Comparison of ENCODE assay signal across 21 cellular contexts in the genomic region with DNA sequence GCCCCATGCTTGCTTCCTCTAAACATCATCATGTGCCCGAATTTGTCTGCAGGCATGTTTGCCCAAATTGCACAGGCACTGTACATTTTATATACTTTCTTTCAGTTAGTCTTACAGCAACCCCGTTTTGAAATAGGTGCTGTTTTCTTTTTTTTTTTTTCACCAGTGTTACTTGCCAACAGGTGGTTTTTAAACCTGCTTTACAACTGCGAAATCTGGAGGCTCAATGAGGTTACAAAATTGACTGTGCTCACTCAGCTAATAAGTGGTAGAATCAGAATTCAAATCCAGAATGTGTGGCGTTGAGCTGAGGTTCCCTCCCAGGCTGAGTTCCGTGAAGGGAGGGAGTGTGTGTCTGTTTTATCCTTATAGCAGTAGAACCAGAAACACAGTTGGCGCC. TPM values are rescaled to one million over a fixed set of nuclear protein-coding genes. Genes with fewer than 3 reads are reported as not detected.
A peak's percentile ranks its signal among the peaks of the same experiment; 100 is the strongest.
DNase-seq lines count a peak whose midpoint lies in the region; ATAC-seq and TF ChIP-seq lines count a peak whose summit lies in the region.
"Had no signal": no experiment of that assay in that cellular context is flagged by ENCODE, and none has a peak within 500 bp of the region (broad histone marks: within the 10 kb centered on the region; RNA-seq: fewer than 3 reads in every experiment).

No MANE protein-coding gene starts in this region.

- no peaks in the 10 kb centered on the region for H3K27me3 Mint-ChIP-seq in activated naive CD8-positive, alpha-beta T cell treated with anti-CD3 and anti-CD28 coated beads for 36 hours
- no peaks in the 10 kb centered on the region for H3K27me3 Mint-ChIP-seq in activated naive CD8-positive, alpha-beta T cell treated with anti-CD3 and anti-CD28 coated beads, Interleukin-2, amount 50 U/mL, for 24 hours
- no peaks in the 10 kb centered on the region for H3K27me3 Mint-ChIP-seq in activated CD8-positive, alpha-beta T cell treated with anti-CD3 and anti-CD28 coated beads, Interleukin-2, amount 10 ng/mL, durations not matched to agents 7 days and 5 days (ENCODE audit: low read depth)
- H3K27me3 Mint-ChIP-seq: CD4-positive, alpha-beta T cell had no signal

- H3K9me2 ChIP-seq in SU-DHL-6 (replicated peaks; ENCODE audit: insufficient read depth, low read length): no peaks in the 10 kb centered on the region

- H3K27ac ChIP-seq in HEK293 (ENCODE audit: extremely low read depth, low read depth, low read length) (no peak overlapping the region), SU-DHL-6 (ENCODE audit: low read depth, low read length) (peak overlapping the region; percentile 97), gastrocnemius medialis (peak overlapping the region; percentile 95 to 100 (median 99))
- H3K27ac ChIP-seq: 22Rv1, GM23248 had no signal

- H3K27ac Mint-ChIP-seq in activated naive CD8-positive, alpha-beta T cell treated with anti-CD3 and anti-CD28 coated beads for 36 hours: peak overlapping the region; percentile 54
- H3K27ac Mint-ChIP-seq in activated naive CD8-positive, alpha-beta T cell treated with anti-CD3 and anti-CD28 coated beads, Interleukin-2, amount 50 U/mL, for 24 hours: no peak overlapping the region
- no peak overlapping the region for H3K27ac Mint-ChIP-seq in activated CD8-positive, alpha-beta T cell treated with anti-CD3 and anti-CD28 coated beads, Interleukin-2, amount 10 ng/mL, durations not matched to agents 7 days and 5 days
- H3K27ac Mint-ChIP-seq: CD4-positive, alpha-beta T cell had no signal

- H3K4me1 Mint-ChIP-seq in activated naive CD8-positive, alpha-beta T cell treated with anti-CD3 and anti-CD28 coated beads for 36 hours: peaks cover 20% of the 10 kb centered on the region
- peaks cover 11% of the 10 kb centered on the region for H3K4me1 Mint-ChIP-seq in activated naive CD8-positive, alpha-beta T cell treated with anti-CD3 and anti-CD28 coated beads, Interleukin-2, amount 50 U/mL, for 24 hours
- H3K4me1 Mint-ChIP-seq in activated CD8-positive, alpha-beta T cell treated with anti-CD3 and anti-CD28 coated beads, Interleukin-2, amount 10 ng/mL, durations not matched to agents 7 days and 5 days (ENCODE audit: low read depth): peaks cover 17% of the 10 kb centered on the region

- peak overlapping the region; percentile 28 for H3K9ac ChIP-seq in SU-DHL-6 (ENCODE audit: low read length)
- H3K9ac ChIP-seq: GM23248 had no signal

- no peak for ATAC-seq in activated naive CD8-positive, alpha-beta T cell treated with anti-CD3 and anti-CD28 coated beads, Interleukin-2, amount 50 U/mL, for 24 hours
- no peak for ATAC-seq in gastrocnemius medialis
- no peak for ATAC-seq in activated CD8-positive, alpha-beta T cell treated with anti-CD3 and anti-CD28 coated beads, Interleukin-2, amount 10 ng/mL, durations not matched to agents 7 days and 5 days

- H3K27me3 ChIP-seq in SU-DHL-6 (ENCODE audit: low read length): no peaks in the 10 kb centered on the region
- no peaks in the 10 kb centered on the region for H3K27me3 ChIP-seq in gastrocnemius medialis

- no peaks in the 10 kb centered on the region for H3K36me3 Mint-ChIP-seq in activated naive CD8-positive, alpha-beta T cell treated with anti-CD3 and anti-CD28 coated beads for 36 hours
- peaks cover 8% of the 10 kb centered on the region for H3K36me3 Mint-ChIP-seq in activated naive CD8-positive, alpha-beta T cell treated with anti-CD3 and anti-CD28 coated beads, Interleukin-2, amount 50 U/mL, for 24 hours (ENCODE audit: low read depth)
- peaks cover 11% of the 10 kb centered on the region for H3K36me3 Mint-ChIP-seq in activated CD8-positive, alpha-beta T cell treated with anti-CD3 and anti-CD28 coated beads, Interleukin-2, amount 10 ng/mL, durations not matched to agents 7 days and 5 days (ENCODE audit: low read depth)

- no peak for TF ChIP-seq CTCF in HEK293 (tag by site-specific recombination; IDR thresholded peaks at IDR 0.05)
- no peak for TF ChIP-seq CTCF in SU-DHL-6 (IDR thresholded peaks at IDR 0.05; ENCODE audit: insufficient read depth, low read length, poor library complexity, severe bottlenecking)
- no peak for TF ChIP-seq CTCF in gastrocnemius medialis (IDR thresholded peaks at IDR 0.05 in 4 of 5, conservative IDR thresholded peaks at IDR 0.05 in 1 of 5)

- TF ChIP-seq POLR2A in gastrocnemius medialis (IDR thresholded peaks at IDR 0.05): no peak

- H3K9me3 Mint-ChIP-seq in activated naive CD8-positive, alpha-beta T cell treated with anti-CD3 and anti-CD28 coated beads for 36 hours: no peaks in the 10 kb centered on the region
- H3K9me3 Mint-ChIP-seq in activated naive CD8-positive, alpha-beta T cell treated with anti-CD3 and anti-CD28 coated beads, Interleukin-2, amount 50 U/mL, for 24 hours: no peaks in the 10 kb centered on the region
- H3K9me3 Mint-ChIP-seq in activated CD8-positive, alpha-beta T cell treated with anti-CD3 and anti-CD28 coated beads, Interleukin-2, amount 10 ng/mL, durations not matched to agents 7 days and 5 days (ENCODE audit: insufficient read depth): no peaks in the 10 kb centered on the region
- H3K9me3 Mint-ChIP-seq: CD4-positive, alpha-beta T cell had no signal

- no peak for DNase-seq in activated naive CD8-positive, alpha-beta T cell treated with anti-CD3 and anti-CD28 coated beads for 36 hours
- no peak for DNase-seq in activated naive CD8-positive, alpha-beta T cell treated with anti-CD3 and anti-CD28 coated beads, Interleukin-2, amount 50 U/mL, for 24 hours
- DNase-seq in gastrocnemius medialis (no peak), NCI-H2107 treated with DMSO at 0.1 percent for 48 hours (lab: John Stamatoyannopoulos, UW; ENCODE audit: unreplicated experiment) (no peak), COLO829 (ENCODE audit: low spot score) (no peak)
- no peak for DNase-seq in activated CD8-positive, alpha-beta T cell treated with anti-CD3 and anti-CD28 coated beads, Interleukin-2, amount 10 ng/mL, durations not matched to agents 7 days and 5 days
- DNase-seq: CD4-positive, alpha-beta T cell; DMS153; GF-D8; GM23248; NCI-H1105 treated with DMSO at 0.1 percent for 48 hours; NCI-H1694 treated with DMSO at 0.1 percent for 48 hours; NCI-H226; NCI-H524 treated with DMSO at 0.1 percent for 48 hours; SW 1271 had no signal

- H4K20me1 ChIP-seq in SU-DHL-6 (ENCODE audit: low read depth, low read length): no peaks in the 10 kb centered on the region

- H3K4me3 Mint-ChIP-seq in activated naive CD8-positive, alpha-beta T cell treated with anti-CD3 and anti-CD28 coated beads for 36 hours: no peak overlapping the region
- no peak overlapping the region for H3K4me3 Mint-ChIP-seq in activated naive CD8-positive, alpha-beta T cell treated with anti-CD3 and anti-CD28 coated beads, Interleukin-2, amount 50 U/mL, for 24 hours
- no peak overlapping the region for H3K4me3 Mint-ChIP-seq in activated CD8-positive, alpha-beta T cell treated with anti-CD3 and anti-CD28 coated beads, Interleukin-2, amount 10 ng/mL, durations not matched to agents 7 days and 5 days
- H3K4me3 Mint-ChIP-seq: CD4-positive, alpha-beta T cell had no signal

- peaks cover 11% of the 10 kb centered on the region; the same call in 1 of the 2 replicates for H3K79me2 ChIP-seq in SU-DHL-6 (ENCODE audit: insufficient read depth, low read length)

- POLR2A ChIA-PET in HEK293 (lab: Yijun Ruan, JAX): interaction anchor here (2.4 kb wide), 1 partner anchor 14 kb away, joined by 9 read pairs; no protein-coding TSS in a partner anchor
- POLR2A ChIA-PET in activated CD8-positive, alpha-beta T cell treated with anti-CD3 and anti-CD28 coated beads, Interleukin-2, amount 10 ng/mL, durations not matched to agents 7 days and 5 days (lab: Charles Lee): no interaction called here

- H3K4me1 ChIP-seq in HEK293 (ENCODE audit: control insufficient read depth, insufficient read depth, low read length): no peaks in the 10 kb centered on the region
- H3K4me1 ChIP-seq in gastrocnemius medialis: peaks cover 86% of the 10 kb centered on the region in 2 donors

- in situ Hi-C loops in gastrocnemius medialis (cut with MboI; ENCODE audit: low sequenced_read_pairs in 4 of 4): no loop called here

- H3K36me3 ChIP-seq in HEK293 (ENCODE audit: control insufficient read depth in 2 of 2, insufficient read depth in 1 of 2, low read length in 2 of 2) (peaks cover 0 to 50% of the 10 kb centered on the region in 2 experiments; a peak in 2 of 3 replicates), SU-DHL-6 (ENCODE audit: low read length) (no peaks in the 10 kb centered on the region), gastrocnemius medialis (peaks cover 0 to 55% of the 10 kb centered on the region in 2 donors)

- intact Hi-C loops in gastrocnemius medialis (cut with DNase I; ENCODE audit: low total_unique reads): no loop called here

- peak overlapping the region; percentile 57 for H3K4me2 ChIP-seq in SU-DHL-6 (ENCODE audit: low read depth, low read length, poor library complexity, severe bottlenecking)

- CTCF ChIA-PET in HEK293 (lab: Yijun Ruan, JAX): interaction anchor here (0.6 to 2.8 kb wide), 2 partner anchors 11 to 206 kb away, joined by 4 to 14 read pairs; no protein-coding TSS in a partner anchor
- CTCF ChIA-PET in activated CD8-positive, alpha-beta T cell treated with anti-CD3 and anti-CD28 coated beads, Interleukin-2, amount 10 ng/mL, durations not matched to agents 7 days and 5 days (lab: Charles Lee): interaction anchor here (2.7 to 7.6 kb wide), 2 partner anchors 12 to 78 kb away, joined by 16 to 67 read pairs; a partner anchor contains a TSS

- H3F3A ChIP-seq in SU-DHL-6 (ENCODE audit: insufficient read depth): peaks cover 22% of the 10 kb centered on the region

- H3K9me3 ChIP-seq in HEK293 (ENCODE audit: control insufficient read depth, insufficient read depth, low read depth, low read length): no peaks in the 10 kb centered on the region
- H3K9me3 ChIP-seq in SU-DHL-6 (ENCODE audit: insufficient read depth, low read length): no peaks in the 10 kb centered on the region
- no peaks in the 10 kb centered on the region for H3K9me3 ChIP-seq in gastrocnemius medialis
- H3K9me3 ChIP-seq: HAP-1 had no signal

- no peak overlapping the region for H2AFZ ChIP-seq in SU-DHL-6 (ENCODE audit: low read depth, low read length, severe bottlenecking)
- H2AFZ ChIP-seq: GM23248 had no signal

- H3K4me3 ChIP-seq in HEK293 (ENCODE audit: low read depth, low read length): no peak overlapping the region
- no peak overlapping the region for H3K4me3 ChIP-seq in SU-DHL-6 (ENCODE audit: insufficient read depth, low read length, poor library complexity, severe bottlenecking)
- H3K4me3 ChIP-seq in gastrocnemius medialis: no peak overlapping the region
- H3K4me3 ChIP-seq: GM23248, HAP-1 had no signal

RNA-seq across cellular contexts. Expression of a gene that starts 5.8 kb away (rescaled TPM):
- 1 to 10 TPM; 7.9 to 8.0 TPM for total RNA-seq in activated naive CD8-positive, alpha-beta T cell treated with anti-CD3 and anti-CD28 coated beads for 36 hours
- 10 to 100 TPM; 67.8 to 91.3 (median 84.8) TPM for total RNA-seq in gastrocnemius medialis
- 1 to 10 TPM; 8.6 to 9.4 TPM for total RNA-seq in activated CD8-positive, alpha-beta T cell treated with anti-CD3 and anti-CD28 coated beads, Interleukin-2, amount 10 ng/mL, durations not matched to agents 7 days and 5 days

RNA-seq across cellular contexts. Expression of a gene that starts 13.4 kb away (rescaled TPM):
- 10 to 100 TPM; 65.9 to 69.9 TPM for total RNA-seq in activated naive CD8-positive, alpha-beta T cell treated with anti-CD3 and anti-CD28 coated beads for 36 hours
- 100 to 1,000 TPM in 3 of 4 donors, 10 to 100 TPM in 1; 97.3 to 205 (median 117) TPM for total RNA-seq in gastrocnemius medialis
- 10 to 100 TPM; 84.1 to 85.0 TPM for total RNA-seq in activated CD8-positive, alpha-beta T cell treated with anti-CD3 and anti-CD28 coated beads, Interleukin-2, amount 10 ng/mL, durations not matched to agents 7 days and 5 days

RNA-seq across cellular contexts. Expression of a gene that starts 15.0 kb away (rescaled TPM):
- 1 to 10 TPM in 1 of 2 experiments, under 1 TPM in 1; 0.92 to 1.2 TPM for total RNA-seq in activated naive CD8-positive, alpha-beta T cell treated with anti-CD3 and anti-CD28 coated beads for 36 hours
- total RNA-seq in gastrocnemius medialis: under 1 TPM in 3 of 4 donors, not detected in 1; 0.11 to 0.51 (median 0.13) TPM
- under 1 TPM in 1 of 2 experiments, not detected in 1; 0.18 TPM for total RNA-seq in activated CD8-positive, alpha-beta T cell treated with anti-CD3 and anti-CD28 coated beads, Interleukin-2, amount 10 ng/mL, durations not matched to agents 7 days and 5 days
- total RNA-seq: CD4-positive, alpha-beta T cell; LHCN-M2; SK-MEL-5 had no signal

RNA-seq across cellular contexts. Expression of a gene that starts 59.8 kb away (rescaled TPM):
- 10 to 100 TPM; 23.0 to 23.3 TPM for total RNA-seq in activated naive CD8-positive, alpha-beta T cell treated with anti-CD3 and anti-CD28 coated beads for 36 hours
- total RNA-seq in gastrocnemius medialis: 1 to 10 TPM; 5.0 to 8.8 (median 7.3) TPM
- total RNA-seq in activated CD8-positive, alpha-beta T cell treated with anti-CD3 and anti-CD28 coated beads, Interleukin-2, amount 10 ng/mL, durations not matched to agents 7 days and 5 days: 10 to 100 TPM; 26.3 to 30.7 TPM

RNA-seq across cellular contexts. Expression of a gene that starts 59.9 kb away (rescaled TPM):
- 10 to 100 TPM; 68.9 to 72.0 TPM for total RNA-seq in activated naive CD8-positive, alpha-beta T cell treated with anti-CD3 and anti-CD28 coated beads for 36 hours
- total RNA-seq in gastrocnemius medialis: 10 to 100 TPM; 22.2 to 41.0 (median 32.8) TPM
- total RNA-seq in activated CD8-positive, alpha-beta T cell treated with anti-CD3 and anti-CD28 coated beads, Interleukin-2, amount 10 ng/mL, durations not matched to agents 7 days and 5 days: 10 to 100 TPM; 70.4 to 73.2 TPM

Comparison
In these comparisons a context has a peak if more than half of its experiments do, and no peak if none do; other contexts are left out.
1. RNA of a gene that starts 5.8 kb away (total RNA-seq): 67.8 to 91.3 TPM in gastrocnemius medialis; 8.6 to 9.4 TPM in activated CD8-positive, alpha-beta T cell treated with anti-CD3 and anti-CD28 coated beads, Interleukin-2, amount 10 ng/mL, durations not matched to agents 7 days and 5 days and 7.9 to 8.0 TPM in activated naive CD8-positive, alpha-beta T cell treated with anti-CD3 and anti-CD28 coated beads for 36 hours; every median in the first group is over 4 times any median in the second.